Comparison of ENCODE assay signal across 16 cellular contexts in the genomic region with DNA sequence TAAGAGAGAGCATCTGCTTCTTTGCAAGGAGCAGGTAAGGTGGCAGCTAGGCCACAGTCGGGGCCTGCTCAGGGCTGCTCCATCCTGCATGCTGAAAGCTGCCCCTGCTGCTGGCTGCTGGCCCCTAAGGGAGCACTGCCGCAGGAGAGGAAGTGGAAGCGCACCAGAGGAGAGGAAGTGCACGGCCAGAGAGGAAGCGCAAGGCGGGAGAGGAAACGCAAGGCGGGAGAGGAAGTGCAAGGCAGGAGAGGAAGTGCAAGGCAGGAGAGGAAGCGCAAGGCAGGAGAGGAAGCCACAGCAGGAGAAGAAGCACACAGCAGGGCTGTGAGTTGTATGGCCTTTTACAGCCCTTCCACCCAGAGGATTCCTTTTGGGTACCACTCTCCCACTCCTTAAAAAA.
A peak's percentile ranks its signal among the peaks of the same experiment; 100 is the strongest.
DNase-seq lines count a peak whose midpoint lies in the region; FAIRE-seq and TF ChIP-seq lines count a peak whose summit lies in the region.
"Had no signal": no experiment of that assay in that cellular context is flagged by ENCODE, and none has a peak within 500 bp of the region (broad histone marks: within the 10 kb centered on the region; RNA-seq: fewer than 3 reads in every experiment).

No MANE protein-coding gene starts in this region.

- H3K27ac ChIP-seq in AG04450 (ENCODE audit: low read depth, low read length) (peak overlapping the region; percentile 69), mesodermal cell (ENCODE audit: low read depth, low read length, severe bottlenecking) (peak overlapping the region; percentile 10), mesendoderm (ENCODE audit: low read depth, low read length) (no peak overlapping the region)
- H3K27ac ChIP-seq: coronary artery had no signal

- H3K79me1 ChIP-seq in mesendoderm (ENCODE audit: low read length): no peaks in the 10 kb centered on the region

- H2AK5ac ChIP-seq in mesendoderm (ENCODE audit: low read length): no peak overlapping the region

- H4K8ac ChIP-seq in mesendoderm (ENCODE audit: low read depth, low read length): no peak overlapping the region

- CTCF ChIA-PET in AG04450 (lab: Charles Lee): no interaction called here

- H3K56ac ChIP-seq in mesendoderm (ENCODE audit: low read length): no peak overlapping the region

- H3K36me3 Mint-ChIP-seq in activated naive CD8-positive, alpha-beta T cell: no peaks in the 10 kb centered on the region
- H3K36me3 Mint-ChIP-seq: activated naive CD4-positive, alpha-beta T cell treated with anti-CD3 and anti-CD28 coated beads, Interleukin-2, amount 10 ng/mL, durations not matched to agents 7 days and 5 days had no signal

- H3K18ac ChIP-seq in mesendoderm (ENCODE audit: low read length): no peak overlapping the region

- peak overlapping the region; percentile 75 for H3K4me3 Mint-ChIP-seq in activated naive CD8-positive, alpha-beta T cell
- H3K4me3 Mint-ChIP-seq: activated naive CD4-positive, alpha-beta T cell treated with anti-CD3 and anti-CD28 coated beads, Interleukin-2, amount 10 ng/mL, durations not matched to agents 7 days and 5 days had no signal

- H3K4me3 ChIP-seq in AG04450 (ENCODE audit: low read depth, low read length) (no peak overlapping the region), mesodermal cell (ENCODE audit: extremely low read depth, insufficient read depth, low read length, poor library complexity, severe bottlenecking) (no peak overlapping the region), mesendoderm (ENCODE audit: low read length) (no peak overlapping the region)
- H3K4me3 ChIP-seq: coronary artery had no signal

- no peak for TF ChIP-seq POLR2A in GM12891 (IDR thresholded peaks at IDR 0.05; ENCODE audit: low read depth, low read length)
- TF ChIP-seq POLR2A in erythroblast (IDR thresholded peaks at IDR 0.05; ENCODE audit: low read length): no peak

- no peak overlapping the region for H3K4ac ChIP-seq in mesendoderm (ENCODE audit: low read depth, low read length)

- H2BK120ac ChIP-seq in mesendoderm (ENCODE audit: low read depth, low read length): no peak overlapping the region

- WGBS in mesodermal cell (ENCODE audit: insufficient coverage in 2 of 2), 2 experiments: 89 to 90% methylated on average over 7 to 9 of the region's 9 CpGs
- WGBS in mesendoderm (ENCODE audit: extremely low coverage, insufficient coverage, low lambda C conversion rate): no CpG with 5 or more reads among the region's 9 CpGs

- no peak overlapping the region for H3K9ac ChIP-seq in mesendoderm (ENCODE audit: low read length)

- H3K9me3 ChIP-seq in AG04450 (ENCODE audit: control insufficient read depth, insufficient read depth, low read length): no peaks in the 10 kb centered on the region; the same call in 1 of the 2 replicates
- no peaks in the 10 kb centered on the region for H3K9me3 ChIP-seq in mesodermal cell (ENCODE audit: control insufficient read depth, low read length)

- peaks cover 17% of the 10 kb centered on the region for H3K4me1 Mint-ChIP-seq in activated naive CD8-positive, alpha-beta T cell (ENCODE audit: low read depth)

- no peaks in the 10 kb centered on the region for H3K9me3 Mint-ChIP-seq in activated naive CD8-positive, alpha-beta T cell (ENCODE audit: low read depth)

- no peak overlapping the region for H3K23ac ChIP-seq in mesendoderm (ENCODE audit: low read length)

- no peak for TF ChIP-seq CTCF in AG04450 (IDR thresholded peaks at IDR 0.05; ENCODE audit: low read depth, low read length)

- no peak for FAIRE-seq in GM12891 (lab: Jason Lieb, UNC)

- H3K4me1 ChIP-seq in mesodermal cell (ENCODE audit: control insufficient read depth, insufficient read depth, low read length, poor library complexity, severe bottlenecking) (peaks cover 19% of the 10 kb centered on the region), mesendoderm (ENCODE audit: control insufficient read depth, low read depth, low read length) (no peaks in the 10 kb centered on the region)

- no peak overlapping the region for H4K5ac ChIP-seq in mesendoderm (ENCODE audit: low read length)

- POLR2A ChIA-PET in AG04450 (lab: Yijun Ruan, JAX): no interaction called here

- no peak overlapping the region for H3K4me2 ChIP-seq in mesendoderm (ENCODE audit: low read length)

- H3K27me3 ChIP-seq in AG04450 (ENCODE audit: control insufficient read depth, insufficient read depth, low read length) (no peaks in the 10 kb centered on the region), mesendoderm (ENCODE audit: insufficient read depth, low read length, poor library complexity) (no peaks in the 10 kb centered on the region)

- no peak overlapping the region for H2BK15ac ChIP-seq in mesendoderm (replicated peaks; ENCODE audit: low read depth)

- DNase-seq in AG04450 (ENCODE audit: low read depth, low spot score) (no peak), GM12891 (ENCODE audit: insufficient read length, low spot score) (no peak), erythroblast (lab: John Stamatoyannopoulos, UW) (no peak), midbrain (lab: John Stamatoyannopoulos, UW) (no peak), mesendoderm (no peak), NCI-H128 (lab: John Stamatoyannopoulos, UW; ENCODE audit: unreplicated experiment) (no peak)
- DNase-seq: activated CD4-positive, CD25-positive, alpha-beta regulatory T cell treated with anti-CD3 and anti-CD28 coated beads, Interleukin-2, amount 50 U/mL, for 72 hours; activated naive CD4-positive, alpha-beta T cell treated with anti-CD3 and anti-CD28 coated beads, Interleukin-2, amount 10 ng/mL, durations not matched to agents 7 days and 5 days; C1 segment of cervical spinal cord; islet precursor cell; NCI-H1048; occipital lobe; stimulated activated CD4-positive, alpha-beta T cell treated with anti-CD3 and anti-CD28 coated beads, Interleukin-1b, Interleukin-23, amount 100 ng/mL, for 48 hours had no signal

- H2BK5ac ChIP-seq in mesendoderm (ENCODE audit: low read length): no peak overlapping the region

- H3K27me3 Mint-ChIP-seq in activated naive CD8-positive, alpha-beta T cell: no peaks in the 10 kb centered on the region
- H3K27me3 Mint-ChIP-seq: activated naive CD4-positive, alpha-beta T cell treated with anti-CD3 and anti-CD28 coated beads, Interleukin-2, amount 10 ng/mL, durations not matched to agents 7 days and 5 days had no signal

- H3K27ac Mint-ChIP-seq in activated naive CD8-positive, alpha-beta T cell: peak overlapping the region; percentile 84
- H3K27ac Mint-ChIP-seq: activated naive CD4-positive, alpha-beta T cell treated with anti-CD3 and anti-CD28 coated beads, Interleukin-2, amount 10 ng/mL, durations not matched to agents 7 days and 5 days had no signal

- no peaks in the 10 kb centered on the region for H3K79me2 ChIP-seq in mesendoderm (ENCODE audit: control insufficient read depth, insufficient read depth, low read length)

- H3K36me3 ChIP-seq in mesodermal cell (ENCODE audit: control insufficient read depth, insufficient read depth, low read length) (no peaks in the 10 kb centered on the region), mesendoderm (ENCODE audit: control insufficient read depth, insufficient read depth, low read length) (no peaks in the 10 kb centered on the region)

TF ChIP-seq in GM12891, 5 proteins besides CTCF, POLR2A, EP300 and RAD21:
- TF ChIP-seq SPI1 (IDR thresholded peaks at IDR 0.05; ENCODE audit: low read depth, low read length): peak; percentile 65
- no peak for TF ChIP-seq POLR2AphosphoS5 (IDR thresholded peaks at IDR 0.05; ENCODE audit: low read depth, low read length)
